ENCODE assay signal across 33 cellular contexts in genomic region chr2:1223791-1224190, GRCh38.
"Had no signal": no experiment of that assay in that cellular context is flagged by ENCODE, and none has a peak within 500 bp of the region (broad histone marks: within the 10 kb centered on the region; RNA-seq: fewer than 3 reads in every experiment).

No MANE protein-coding gene starts in this region.

- H3K27ac ChIP-seq: adrenal gland, ascending aorta, cardiac muscle cell had no signal

- H3K4me1 ChIP-seq: adrenal gland, ascending aorta had no signal

- ATAC-seq: activated CD8-positive, alpha-beta T cell treated with anti-CD3 and anti-CD28 coated beads for 36 hours; activated naive CD4-positive, alpha-beta T cell treated with anti-CD3 and anti-CD28 coated beads, Interleukin-2, amount 50 U/mL, for 72 hours; activated T-cell treated with anti-CD3 and anti-CD28 coated beads, Interleukin-2, amount 50 U/mL, for 4 hours; activated T-cell treated with anti-CD3 and anti-CD28 coated beads, Interleukin-2, amount 50 U/mL, for 72 hours; activated T-helper 17 cell treated with anti-CD3 and anti-CD28 coated beads, Interleukin-2, amount 50 U/mL, for 72 hours had no signal

- H3K4me3 ChIP-seq: adrenal gland, ascending aorta, cardiac muscle cell had no signal

- H3K4me1 Mint-ChIP-seq: activated CD4-positive, alpha-beta T cell treated with anti-CD3 and anti-CD28 coated beads, Interleukin-2, amount 10 ng/mL, durations not matched to agents 7 days and 5 days; activated T-helper 17 cell treated with anti-CD3 and anti-CD28 coated beads, Interleukin-2, amount 50 U/mL, for 72 hours had no signal

- FAIRE-seq: TTC549 had no signal

- H3K4me3 Mint-ChIP-seq: activated B cell treated with CpG ODN at 0.5 μM for 24 hours; activated CD4-positive, alpha-beta memory T cell treated with anti-CD3 and anti-CD28 coated beads for 36 hours; activated CD4-positive, alpha-beta T cell treated with anti-CD3 and anti-CD28 coated beads, Interleukin-2, amount 10 ng/mL, durations not matched to agents 7 days and 5 days; activated CD8-positive, alpha-beta T cell treated with anti-CD3 and anti-CD28 coated beads for 36 hours; activated naive CD4-positive, alpha-beta T cell treated with anti-CD3 and anti-CD28 coated beads for 36 hours; activated naive CD8-positive, alpha-beta T cell treated with anti-CD3 and anti-CD28 coated beads for 36 hours; activated T-cell treated with anti-CD3 and anti-CD28 coated beads, Interleukin-2, amount 50 U/mL, for 4 hours; activated T-cell treated with anti-CD3 and anti-CD28 coated beads, Interleukin-2, amount 50 U/mL, for 72 hours; activated T-helper 1 cell treated with anti-CD3 and anti-CD28 coated beads, Interleukin-12 subunit alpha, Interleukin-12 subunit beta, Interleukin-2, Interleukin-4 antibody, amounts not matched to agents 30 ng/mL and 10 ng/mL and 1 ng/mL, durations not matched to agents 14 hours and 24 hours and 36 hours; activated T-helper 17 cell treated with anti-CD3 and anti-CD28 coated beads, Interleukin-2, amount 50 U/mL, for 72 hours; brain; central memory CD8-positive, alpha-beta T cell; T-helper 1 cell treated with Interleukin-12 subunit alpha and Interleukin-12 subunit beta and Interleukin-4 antibody, amounts not matched to agents 30 μg/mL and 1 μg/mL, for 36 hours; T-helper 2 cell treated with Interferon-gamma antibody and Interleukin-4, amounts not matched to agents 5 μg/mL and 100 μg/mL, for 36 hours had no signal

- H3K27ac Mint-ChIP-seq: activated B cell treated with CpG ODN at 0.5 μM for 24 hours; activated CD4-positive, alpha-beta memory T cell treated with anti-CD3 and anti-CD28 coated beads for 36 hours; activated CD4-positive, alpha-beta T cell treated with anti-CD3 and anti-CD28 coated beads, Interleukin-2, amount 10 ng/mL, durations not matched to agents 7 days and 5 days; activated CD8-positive, alpha-beta T cell treated with anti-CD3 and anti-CD28 coated beads for 36 hours; activated naive CD4-positive, alpha-beta T cell treated with anti-CD3 and anti-CD28 coated beads for 36 hours; activated naive CD8-positive, alpha-beta T cell treated with anti-CD3 and anti-CD28 coated beads for 36 hours; activated T-cell treated with anti-CD3 and anti-CD28 coated beads, Interleukin-2, amount 50 U/mL, for 72 hours; activated T-helper 1 cell treated with anti-CD3 and anti-CD28 coated beads, Interleukin-12 subunit alpha, Interleukin-12 subunit beta, Interleukin-2, Interleukin-4 antibody, amounts not matched to agents 30 ng/mL and 10 ng/mL and 1 ng/mL, durations not matched to agents 14 hours and 24 hours and 36 hours; activated T-helper 17 cell treated with anti-CD3 and anti-CD28 coated beads, Interleukin-2, amount 50 U/mL, for 72 hours; T-helper 1 cell treated with Interleukin-12 subunit alpha and Interleukin-12 subunit beta and Interleukin-4 antibody, amounts not matched to agents 30 μg/mL and 1 μg/mL, for 36 hours; T-helper 2 cell treated with Interferon-gamma antibody and Interleukin-4, amounts not matched to agents 5 μg/mL and 100 μg/mL, for 36 hours had no signal

- H3K36me3 Mint-ChIP-seq: activated CD4-positive, alpha-beta memory T cell treated with anti-CD3 and anti-CD28 coated beads for 36 hours; activated naive CD4-positive, alpha-beta T cell treated with anti-CD3 and anti-CD28 coated beads, Interleukin-2, amount 50 U/mL, for 72 hours; activated naive CD8-positive, alpha-beta T cell treated with anti-CD3 and anti-CD28 coated beads for 36 hours; brain had no signal

- H3K27me3 ChIP-seq: adrenal gland, ascending aorta, cardiac muscle cell had no signal

- H3K36me3 ChIP-seq: adrenal gland, ascending aorta, cardiac muscle cell had no signal

- H3K9me3 ChIP-seq: adrenal gland, ascending aorta had no signal

- H3K9me3 Mint-ChIP-seq: activated B cell treated with CpG ODN at 0.5 μM for 24 hours; activated CD8-positive, alpha-beta T cell treated with anti-CD3 and anti-CD28 coated beads for 36 hours; activated naive CD4-positive, alpha-beta T cell treated with anti-CD3 and anti-CD28 coated beads for 36 hours; activated naive CD8-positive, alpha-beta T cell treated with anti-CD3 and anti-CD28 coated beads for 36 hours; activated T-cell treated with anti-CD3 and anti-CD28 coated beads, Interleukin-2, amount 50 U/mL, for 4 hours; activated T-helper 17 cell treated with anti-CD3 and anti-CD28 coated beads, Interleukin-2, amount 50 U/mL, for 72 hours had no signal

- DNase-seq: activated B cell treated with CpG ODN at 0.5 μM for 24 hours; activated CD4-positive, alpha-beta memory T cell treated with anti-CD3 and anti-CD28 coated beads for 36 hours; activated CD4-positive, alpha-beta T cell treated with anti-CD3 and anti-CD28 coated beads for 4 hours; activated CD4-positive, alpha-beta T cell treated with anti-CD3 and anti-CD28 coated beads, Interleukin-2, amount 10 ng/mL, durations not matched to agents 7 days and 5 days; activated CD4-positive, CD25-positive, alpha-beta regulatory T cell treated with anti-CD3 and anti-CD28 coated beads, Interleukin-2, amount 50 U/mL, for 72 hours; activated CD8-positive, alpha-beta memory T cell treated with anti-CD3 and anti-CD28 coated beads, Interleukin-2, amount 50 U/mL, for 4 hours; activated CD8-positive, alpha-beta T cell treated with anti-CD3 and anti-CD28 coated beads for 36 hours; activated effector memory CD4-positive, alpha-beta T cell treated with anti-CD3 and anti-CD28 coated beads, Interleukin-2, amount 50 U/mL, for 16 hours; activated gamma-delta T cell treated with Interleukin-2 at 50 U/mL for 16 hours; activated naive CD4-positive, alpha-beta T cell; activated naive CD4-positive, alpha-beta T cell treated with anti-CD3 and anti-CD28 coated beads for 36 hours; activated naive CD4-positive, alpha-beta T cell treated with anti-CD3 and anti-CD28 coated beads, Interleukin-2, amount 50 U/mL, for 16 hours; activated naive CD8-positive, alpha-beta T cell treated with anti-CD3 and anti-CD28 coated beads for 36 hours; activated T-cell treated with anti-CD3 and anti-CD28 coated beads for 4 hours; activated T-cell treated with anti-CD3 and anti-CD28 coated beads, Interleukin-2, amount 50 U/mL, for 1 hour; activated T-cell treated with anti-CD3 and anti-CD28 coated beads, Interleukin-2, amount 50 U/mL, for 4 hours; activated T-cell treated with anti-CD3 and anti-CD28 coated beads, Interleukin-2, amount 50 U/mL, for 72 hours; adrenal gland; amniotic stem cell; cerebellar nuclear complex; T-helper 1 cell; T-helper 2 cell; T-helper 9 cell had no signal

- H3K27me3 Mint-ChIP-seq: activated B cell treated with CpG ODN at 0.5 μM for 24 hours; activated CD4-positive, alpha-beta T cell treated with anti-CD3 and anti-CD28 coated beads, Interleukin-2, amount 10 ng/mL, durations not matched to agents 7 days and 5 days; activated naive CD8-positive, alpha-beta T cell treated with anti-CD3 and anti-CD28 coated beads for 36 hours; activated T-helper 17 cell treated with anti-CD3 and anti-CD28 coated beads, Interleukin-2, amount 50 U/mL, for 72 hours; central memory CD8-positive, alpha-beta T cell had no signal
